ENCODE assay signal across 28 cellular contexts in genomic region chr4:93740890-93741289, GRCh38.
"Had no signal": no experiment of that assay in that cellular context is flagged by ENCODE, and none has a peak within 500 bp of the region (broad histone marks: within the 10 kb centered on the region; RNA-seq: fewer than 3 reads in every experiment).

No MANE protein-coding gene starts in this region.

- H3K9me3 ChIP-seq: colonic mucosa, esophagus squamous epithelium, gastrocnemius medialis had no signal

- H3K36me3 ChIP-seq: colonic mucosa, esophagus muscularis mucosa, esophagus squamous epithelium, gastrocnemius medialis, gastroesophageal sphincter, heart left ventricle, heart right ventricle had no signal

- H3K27ac ChIP-seq: colonic mucosa, coronary artery, dorsolateral prefrontal cortex, epithelial cell of prostate, esophagus muscularis mucosa, esophagus squamous epithelium, foreskin keratinocyte, gastrocnemius medialis, gastroesophageal sphincter, heart left ventricle, heart right ventricle had no signal

- FAIRE-seq: colon, endometrium, endothelial cell of umbilical vein, frontal cortex had no signal

- ATAC-seq: effector memory CD8-positive, alpha-beta T cell; esophagus mucosa; foreskin keratinocyte; gastrocnemius medialis; gastroesophageal sphincter; heart left ventricle; heart right ventricle had no signal

- H3K4me3 ChIP-seq: colonic mucosa, coronary artery, dorsolateral prefrontal cortex, esophagus muscularis mucosa, esophagus squamous epithelium, gastrocnemius medialis, gastroesophageal sphincter, heart left ventricle, heart right ventricle had no signal

- H3K27me3 ChIP-seq: colonic mucosa, dorsolateral prefrontal cortex, esophagus muscularis mucosa, esophagus squamous epithelium, foreskin keratinocyte, gastrocnemius medialis, heart left ventricle had no signal

- DNase-seq: colonic mucosa; cortex of kidney; dermis blood vessel endothelial cell; dorsolateral prefrontal cortex; effector CD4-positive, alpha-beta T cell; effector CD8-positive, alpha-beta T cell; effector memory CD4-positive, alpha-beta T cell; effector memory CD8-positive, alpha-beta T cell; endodermal cell; erythroblast; esophagus squamous epithelium; foreskin fibroblast; foreskin keratinocyte; foreskin melanocyte; gastrocnemius medialis; glutamatergic neuron; head of caudate nucleus; heart left ventricle; heart right ventricle had no signal

- H3K4me1 ChIP-seq: colonic mucosa, esophagus muscularis mucosa, esophagus squamous epithelium, foreskin keratinocyte, gastrocnemius medialis, gastroesophageal sphincter, heart left ventricle, heart right ventricle had no signal
